ENCODE assay signal across 8 cellular contexts in the genomic region with DNA sequence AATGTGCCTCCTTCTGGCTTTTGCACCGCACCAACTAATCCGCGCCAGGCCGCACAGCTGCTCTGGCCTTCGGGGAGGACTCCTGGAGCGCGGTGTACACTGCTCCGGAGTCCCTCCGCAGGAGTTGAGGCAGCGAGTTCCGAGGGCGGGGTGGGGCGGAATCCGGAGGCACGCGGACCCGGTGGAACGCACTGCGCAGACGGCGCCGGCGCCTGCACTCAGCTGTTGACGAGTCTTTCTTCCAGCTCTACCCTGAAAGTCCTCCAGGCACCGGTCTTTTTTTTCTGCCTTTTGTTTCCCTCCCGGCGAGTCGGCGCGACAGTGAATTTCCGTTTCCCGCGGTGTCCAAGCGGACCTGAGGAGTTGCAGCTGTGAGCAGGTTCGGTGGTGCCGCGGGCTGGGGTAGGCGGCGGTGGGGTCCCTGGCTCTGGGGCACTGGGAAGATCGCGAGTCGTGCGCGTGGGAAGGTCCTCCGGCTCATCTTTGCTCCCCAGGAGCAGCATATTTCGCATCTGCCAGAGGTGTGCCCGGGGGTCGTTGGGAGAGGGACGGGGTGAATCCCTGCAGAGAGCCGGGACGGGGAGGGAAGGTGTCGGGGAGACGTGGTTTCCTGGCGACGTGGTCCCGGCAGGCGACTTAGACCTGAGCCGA. TPM values are rescaled to one million over a fixed set of nuclear protein-coding genes. Genes with fewer than 3 reads are reported as not detected.
A peak's percentile ranks its signal among the peaks of the same experiment; 100 is the strongest.
DNase-seq lines count a peak whose midpoint lies in the region; ATAC-seq and TF ChIP-seq lines count a peak whose summit lies in the region.

No MANE protein-coding gene starts in this region.

- no peak for TF ChIP-seq POLR2A in thyroid gland (IDR thresholded peaks at IDR 0.05)

- POLR2A ChIA-PET in Panc1 (lab: Charles Lee): no interaction called here

- ATAC-seq in HG02943 (IDR thresholded peaks at IDR 0.05; ENCODE audit: low read depth, unreplicated experiment) (peak; percentile 53), Panc1 (peak; percentile 88), GM21737 (IDR thresholded peaks at IDR 0.05; ENCODE audit: unreplicated experiment) (no peak)

- peak overlapping the region; percentile 46 to 60 for H3K4me3 ChIP-seq in Panc1 (ENCODE audit: low read depth in 2 of 2, low read length in 2 of 2)
- peak overlapping the region in 2 of 3 donors; percentile 40 to 64 for H3K4me3 ChIP-seq in thyroid gland (replicated peaks in 1 of 3)

- intact Hi-C loops in Panc1 (cut with micrococcal nuclease; ENCODE audit: unreplicated experiment) (no loop called here), thyroid gland (cut with DNase I) (no loop called here)

- H3K27ac ChIP-seq in Panc1 (ENCODE audit: low read length) (no peak overlapping the region), thyroid gland (peak overlapping the region; percentile 18 to 55 (median 52))

- H3K4me1 ChIP-seq in Panc1 (ENCODE audit: control insufficient read depth, insufficient read depth, low read length): no peaks in the 10 kb centered on the region
- H3K4me1 ChIP-seq in thyroid gland: no peaks in the 10 kb centered on the region

- DNase-seq in D341Med (ENCODE audit: low spot score): peak; percentile 34
- no peak for DNase-seq in Panc1 (ENCODE audit: low read depth, low spot score)
- DNase-seq in activated naive CD4-positive, alpha-beta T cell treated with Interleukin-2 at 50 U/mL for 16 hours: peak; percentile 53
- DNase-seq in glomerular visceral epithelial cell (ENCODE audit: extremely low spot score): peak; percentile 65
- DNase-seq in nucleus accumbens (lab: John Stamatoyannopoulos, UW): peak in 32 of 56 donors; percentile 9 to 77 (median 38)
- DNase-seq in thyroid gland: peak; percentile 53 to 61

- no peaks in the 10 kb centered on the region for H3K36me3 ChIP-seq in Panc1 (ENCODE audit: control insufficient read depth, insufficient read depth, low read length)
- no peaks in the 10 kb centered on the region for H3K36me3 ChIP-seq in thyroid gland

- no TSS peak for BruUV-seq in Panc1 (replicated peaks; lab: Mats Ljungman, UMichigan)

- TF ChIP-seq CTCF in Panc1 (IDR thresholded peaks at IDR 0.05) (no peak), thyroid gland (IDR thresholded peaks at IDR 0.05) (no peak)

- in situ Hi-C loops in Panc1 (cut with HindIII; ENCODE audit: low pct_unique_long_range_greater_than_20kb, low sequenced_read_pairs): no loop called here

- CTCF ChIA-PET in Panc1 (lab: Charles Lee): no interaction called here

- H3K9me3 ChIP-seq in Panc1 (ENCODE audit: control insufficient read depth, insufficient read depth, low read depth, low read length): no peaks in the 10 kb centered on the region
- no peaks in the 10 kb centered on the region for H3K9me3 ChIP-seq in thyroid gland

- 1% methylated on average over 40 to 57 of the region's 58 CpGs for WGBS in thyroid gland, 2 donors

- H3K27me3 ChIP-seq in Panc1 (ENCODE audit: control insufficient read depth, insufficient read depth, low read length) (peaks cover 11% of the 10 kb centered on the region), thyroid gland (no peaks in the 10 kb centered on the region)

RNA-seq across cellular contexts. Expression of a gene that starts 44.1 kb away (rescaled TPM):
- total RNA-seq in Panc1 (2021; ENCODE audit: unreplicated experiment): 0.36 TPM
- polyA plus RNA-seq in Panc1 (2012; ENCODE audit: insufficient read length): 0.17 TPM
- total RNA-seq in thyroid gland: 10 to 100 TPM in 1 of 4 donors, 1 to 10 TPM in 3; 3.0 to 10.8 (median 5.7) TPM
